Comparison of ENCODE assay signal across 15 cellular contexts in genomic region chr1:230401763-230402294, GRCh38. TPM values are rescaled to one million over a fixed set of nuclear protein-coding genes. Genes with fewer than 3 reads are reported as not detected.
A peak's percentile ranks its signal among the peaks of the same experiment; 100 is the strongest.
DNase-seq lines count a peak whose midpoint lies in the region; ATAC-seq and TF ChIP-seq lines count a peak whose summit lies in the region.
"Had no signal": no experiment of that assay in that cellular context is flagged by ENCODE, and none has a peak within 500 bp of the region (broad histone marks: within the 10 kb centered on the region; RNA-seq: fewer than 3 reads in every experiment).

No MANE protein-coding gene starts in this region.

- no peak for ATAC-seq in left ventricle myocardium superior
- ATAC-seq in lower lobe of right lung, result peak; percentile 57 to 64
- peak; percentile 60 for ATAC-seq in upper lobe of right lung
- ATAC-seq in GM18858 (IDR thresholded peaks at IDR 0.05; ENCODE audit: unreplicated experiment), result no peak
- no peak for ATAC-seq in gastroesophageal sphincter
- no peak for ATAC-seq in HG03097 (IDR thresholded peaks at IDR 0.05; ENCODE audit: low FRiP score, unreplicated experiment)
- ATAC-seq: stimulated activated naive CD8-positive, alpha-beta T cell treated with anti-CD3 and anti-CD28 coated beads, Interleukin-15, Interleukin-2, amounts not matched to agents 100 U/mL and 50 U/mL, for 24 hours had no signal

- 20 to 53% methylated on average over 1 to 2 of the region's 8 CpGs for WGBS in gastroesophageal sphincter (ENCODE audit: low coverage in 1 of 2), 2 donors

- TF ChIP-seq EP300 in gastroesophageal sphincter (IDR thresholded peaks at IDR 0.05), result no peak

- intact Hi-C loops in left ventricle myocardium superior (cut with micrococcal nuclease) (no loop called here), dorsolateral prefrontal cortex (cut with DNase I) (no loop called here), lower lobe of right lung (cut with DNase I) (no loop called here), upper lobe of right lung (cut with DNase I) (no loop called here)

- no peaks in the 10 kb centered on the region for H3K9me3 ChIP-seq in right atrium auricular region
- H3K9me3 ChIP-seq in lower lobe of right lung, result no peaks in the 10 kb centered on the region
- no peaks in the 10 kb centered on the region for H3K9me3 ChIP-seq in upper lobe of right lung
- H3K9me3 ChIP-seq in gastroesophageal sphincter, result no peaks in the 10 kb centered on the region
- H3K9me3 ChIP-seq: ascending aorta, ovary had no signal

- H3K4me1 ChIP-seq in right atrium auricular region, result peaks cover 0 to 25% of the 10 kb centered on the region in 2 donors
- no peaks in the 10 kb centered on the region for H3K4me1 ChIP-seq in lower lobe of right lung
- no peaks in the 10 kb centered on the region for H3K4me1 ChIP-seq in upper lobe of right lung
- no peaks in the 10 kb centered on the region for H3K4me1 ChIP-seq in gastroesophageal sphincter
- H3K4me1 ChIP-seq: ascending aorta had no signal

- H3K36me3 ChIP-seq in right atrium auricular region (no peaks in the 10 kb centered on the region), lower lobe of right lung (no peaks in the 10 kb centered on the region), upper lobe of right lung (no peaks in the 10 kb centered on the region), gastroesophageal sphincter (no peaks in the 10 kb centered on the region)
- H3K36me3 ChIP-seq: ascending aorta, ovary had no signal

- no peak overlapping the region for H3K4me3 ChIP-seq in right atrium auricular region
- peak overlapping the region in 2 of 59 donors; percentile 17 to 38 for H3K4me3 ChIP-seq in dorsolateral prefrontal cortex
- no peak overlapping the region for H3K4me3 ChIP-seq in lower lobe of right lung
- H3K4me3 ChIP-seq in upper lobe of right lung, result no peak overlapping the region
- no peak overlapping the region for H3K4me3 ChIP-seq in gastroesophageal sphincter
- H3K4me3 ChIP-seq: ascending aorta, ovary had no signal

- H3K27me3 ChIP-seq in right atrium auricular region (no peaks in the 10 kb centered on the region), dorsolateral prefrontal cortex (no peaks in the 10 kb centered on the region), lower lobe of right lung (ENCODE audit: low read depth) (no peaks in the 10 kb centered on the region), upper lobe of right lung (no peaks in the 10 kb centered on the region), gastroesophageal sphincter (peaks cover 27% of the 10 kb centered on the region)
- H3K27me3 ChIP-seq: ascending aorta, ovary had no signal

- TF ChIP-seq POLR2A in gastroesophageal sphincter (IDR thresholded peaks at IDR 0.05), result no peak

- H3K27ac ChIP-seq in right atrium auricular region (peak overlapping the region; percentile 52 to 69), dorsolateral prefrontal cortex (peak overlapping the region in 48 of 59 donors; percentile 4 to 72 (median 40)), lower lobe of right lung (no peak overlapping the region), upper lobe of right lung (no peak overlapping the region), gastroesophageal sphincter (no peak overlapping the region)
- H3K27ac ChIP-seq: ascending aorta, ovary had no signal

- DNase-seq in right atrium auricular region (ENCODE audit: low spot score) (no peak), left ventricle myocardium superior (no peak), dorsolateral prefrontal cortex (no peak), lower lobe of right lung (no peak), upper lobe of right lung (no peak)
- DNase-seq: activated CD4-positive, CD25-positive, alpha-beta regulatory T cell; NCI-H1048; NK-92 treated with Interleukin-12 subunit alpha and Interleukin-12 subunit beta, amount 100 ng/mL, for 24 hours; ovary; stimulated activated naive CD8-positive, alpha-beta T cell treated with anti-CD3 and anti-CD28 coated beads, Interleukin-15, Interleukin-2, amounts not matched to agents 100 U/mL and 50 U/mL, for 24 hours had no signal

- TF ChIP-seq CTCF in right atrium auricular region (IDR thresholded peaks at IDR 0.05) (no peak), dorsolateral prefrontal cortex (IDR thresholded peaks at IDR 0.05 in 54 of 56, conservative IDR thresholded peaks at IDR 0.05 in 2 of 56; ENCODE audit: low read depth in 1 of 56, partially characterized antibody in 56 of 56) (no peak), lower lobe of right lung (IDR thresholded peaks at IDR 0.05) (no peak), upper lobe of right lung (IDR thresholded peaks at IDR 0.05) (no peak), gastroesophageal sphincter (IDR thresholded peaks at IDR 0.05) (no peak)

RNA-seq across cellular contexts. Expression of gene PGBD5, which starts 24.3 kb away (rescaled TPM):
- total RNA-seq in right atrium auricular region (10 to 100 TPM; 13.2 to 18.5 TPM), left ventricle myocardium superior (16.1 TPM), dorsolateral prefrontal cortex (100 to 1,000 TPM in 40 of 120 experiments, 10 to 100 TPM in 80; 42.3 to 119 (median 92.1) TPM), lower lobe of right lung (2.3 TPM), upper lobe of right lung (5.1 TPM), gastroesophageal sphincter (1 to 10 TPM in 1 of 4 donors, under 1 TPM in 3; 0.15 to 1.1 (median 0.33) TPM)
- total RNA-seq: ascending aorta, fibroblast of villous mesenchyme had no signal

Comparison
In these comparisons a context has a peak if more than half of its experiments do, and no peak if none do; other contexts are left out.
1. H3K27ac ChIP-seq: peak in right atrium auricular region (2 of 2) and dorsolateral prefrontal cortex (48 of 59); none in lower lobe of right lung (single experiment), upper lobe of right lung (single experiment) and gastroesophageal sphincter (0 of 4).
2. ATAC-seq: peak in lower lobe of right lung (2 of 2) and upper lobe of right lung (single experiment); none in left ventricle myocardium superior (single experiment), GM18858 (single experiment), gastroesophageal sphincter (single experiment) and HG03097 (single experiment).